10 cellular contexts compared by ENCODE assay signal in the genomic region with DNA sequence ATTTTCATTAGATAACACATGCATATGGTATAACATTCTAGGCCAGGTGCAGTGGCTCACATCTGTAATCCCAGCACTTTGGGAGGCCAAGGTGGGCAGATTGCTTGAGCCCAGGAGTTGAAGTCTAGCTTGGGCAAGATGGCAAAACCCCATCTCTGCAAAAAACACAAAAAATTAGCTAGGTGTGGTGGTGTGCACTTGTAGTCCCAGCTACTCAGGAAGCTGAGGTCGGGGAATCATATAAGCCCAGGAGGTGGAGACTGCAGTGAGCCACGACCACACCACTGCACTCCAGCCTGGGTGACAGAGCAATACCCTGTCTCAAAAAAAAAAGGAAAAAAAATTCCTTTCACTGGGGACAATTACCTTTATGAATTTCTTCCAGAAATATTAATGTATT. TPM values are rescaled to one million over a fixed set of nuclear protein-coding genes. Genes with fewer than 3 reads are reported as not detected.
DNase-seq lines count a peak whose midpoint lies in the region; ATAC-seq and TF ChIP-seq lines count a peak whose summit lies in the region.
"Not testable (repeated sequence)": the region's sequence is repeated elsewhere in the genome, so short reads cannot be mapped to it uniquely, and the experiment has no call there.
"Had no signal": no experiment of that assay in that cellular context is flagged by ENCODE, and none has a peak within 500 bp of the region (broad histone marks: within the 10 kb centered on the region; RNA-seq: fewer than 3 reads in every experiment).

No MANE protein-coding gene starts in this region.

- H3K36me3 ChIP-seq in DOHH2 (ENCODE audit: control insufficient read depth, low read length), result not testable (repeated sequence)
- H3K36me3 ChIP-seq in OCI-LY7 (ENCODE audit: insufficient read depth, low read length), result peaks cover 45% of the 10 kb centered on the region

- peaks cover 62% of the 10 kb centered on the region for H3K36me3 Mint-ChIP-seq in activated CD8-positive, alpha-beta T cell treated with anti-CD3 and anti-CD28 coated beads for 36 hours (ENCODE audit: low read depth)
- H3K36me3 Mint-ChIP-seq in activated T-helper 17 cell treated with anti-CD3 and anti-CD28 coated beads, Interleukin-2, amount 50 U/mL, for 72 hours (ENCODE audit: low read depth), result peaks cover 71% of the 10 kb centered on the region
- H3K36me3 Mint-ChIP-seq in activated naive CD8-positive, alpha-beta T cell treated with anti-CD3 and anti-CD28 coated beads, Interleukin-2, amount 50 U/mL, for 24 hours (ENCODE audit: low read depth), result peaks cover 52% of the 10 kb centered on the region
- H3K36me3 Mint-ChIP-seq in stimulated activated effector memory CD8-positive, alpha-beta T cell treated with anti-CD3 and anti-CD28 coated beads, Interleukin-12 subunit alpha, Interleukin-12 subunit beta, amount 100 ng/mL, for 72 hours, result peaks cover 66% of the 10 kb centered on the region

- ATAC-seq in activated CD8-positive, alpha-beta T cell treated with anti-CD3 and anti-CD28 coated beads for 36 hours; activated T-helper 17 cell treated with anti-CD3 and anti-CD28 coated beads, Interleukin-2, amount 50 U/mL, for 72 hours (replicated peaks); activated naive CD8-positive, alpha-beta T cell treated with anti-CD3 and anti-CD28 coated beads, Interleukin-2, amount 50 U/mL, for 24 hours; stimulated activated effector memory CD8-positive, alpha-beta T cell treated with anti-CD3 and anti-CD28 coated beads, Interleukin-12 subunit alpha, Interleukin-12 subunit beta, amount 100 ng/mL, for 72 hours: not testable (repeated sequence)

- BruUV-seq in OCI-LY7 (replicated peaks; lab: Mats Ljungman, UMichigan), result not testable (repeated sequence)

- not testable (repeated sequence) for H3K9me2 ChIP-seq in DOHH2 (replicated peaks; ENCODE audit: control insufficient read depth, low read length); OCI-LY7 (ENCODE audit: insufficient read depth, low read length)

- not testable (repeated sequence) for H3K9me3 ChIP-seq in DOHH2 (ENCODE audit: control insufficient read depth, insufficient read depth, low read length); OCI-LY7 (ENCODE audit: low read length)

- not testable (repeated sequence) for H3K27me3 ChIP-seq in DOHH2 (ENCODE audit: control insufficient read depth, low read length)

- H2AFZ ChIP-seq in OCI-LY7 (ENCODE audit: low read length), result not testable (repeated sequence)

- not testable (repeated sequence) for H3K4me3 ChIP-seq in DOHH2 (ENCODE audit: low read length)
- peak overlapping the region; percentile 43 for H3K4me3 ChIP-seq in OCI-LY7 (ENCODE audit: low read depth, low read length, poor library complexity, severe bottlenecking)

- H4K20me1 ChIP-seq in DOHH2 (ENCODE audit: control insufficient read depth, insufficient read depth, low read depth, low read length); OCI-LY7 (ENCODE audit: insufficient read depth, low read length): not testable (repeated sequence)

- not testable (repeated sequence) for H3K27ac ChIP-seq in DOHH2 (ENCODE audit: low read depth, low read length)
- H3K27ac ChIP-seq in OCI-LY7 (ENCODE audit: low read depth, low read length, poor library complexity, severe bottlenecking), result peak overlapping the region; percentile 74

- POLR2A ChIA-PET in OCI-LY7 (lab: Charles Lee), result interaction anchor here (0.6 to 2.7 kb wide), 7 partner anchors 21 to 35 kb away, joined by 3 to 23 read pairs (median 3); no protein-coding TSS in a partner anchor
- POLR2A ChIA-PET in activated CD8-positive, alpha-beta T cell treated with anti-CD3 and anti-CD28 coated beads for 36 hours (lab: Charles Lee), result interaction anchor here (0.7 to 20.8 kb wide), 6 partner anchors 8 to 35 kb away, joined by 3 to 367 read pairs (median 10); a partner anchor contains a TSS

- CTCF ChIA-PET in OCI-LY7 (lab: Charles Lee; ENCODE audit: unreplicated experiment), result interaction anchor here (0.9 kb wide), 1 partner anchor 39 kb away, joined by 3 read pairs; no protein-coding TSS in a partner anchor
- CTCF ChIA-PET in activated CD8-positive, alpha-beta T cell treated with anti-CD3 and anti-CD28 coated beads for 36 hours (lab: Charles Lee), result interaction anchor here (1.1 to 2.5 kb wide), 4 partner anchors 18 to 42 kb away, joined by 5 to 9 read pairs (median 6); no protein-coding TSS in a partner anchor

- H3K27ac Mint-ChIP-seq in activated CD8-positive, alpha-beta T cell treated with anti-CD3 and anti-CD28 coated beads for 36 hours, result peak overlapping the region; percentile 83
- peak overlapping the region; percentile 80 for H3K27ac Mint-ChIP-seq in activated T-helper 17 cell treated with anti-CD3 and anti-CD28 coated beads, Interleukin-2, amount 50 U/mL, for 72 hours
- not testable (repeated sequence) for H3K27ac Mint-ChIP-seq in activated naive CD8-positive, alpha-beta T cell treated with anti-CD3 and anti-CD28 coated beads, Interleukin-2, amount 50 U/mL, for 24 hours
- peak overlapping the region; percentile 91 for H3K27ac Mint-ChIP-seq in stimulated activated effector memory CD8-positive, alpha-beta T cell treated with anti-CD3 and anti-CD28 coated beads, Interleukin-12 subunit alpha, Interleukin-12 subunit beta, amount 100 ng/mL, for 72 hours

- not testable (repeated sequence) for H3K79me2 ChIP-seq in DOHH2 (ENCODE audit: control insufficient read depth, low read length)
- peaks cover 83% of the 10 kb centered on the region for H3K79me2 ChIP-seq in OCI-LY7 (ENCODE audit: insufficient read depth, low read depth, low read length)

- TF ChIP-seq CTCF in DOHH2 (IDR thresholded peaks at IDR 0.05; ENCODE audit: low read depth, low read length, poor library complexity, severe bottlenecking); OCI-LY7 (conservative IDR thresholded peaks at IDR 0.05; ENCODE audit: low read length); activated CD8-positive, alpha-beta T cell treated with anti-CD3 and anti-CD28 coated beads for 36 hours (IDR thresholded peaks at IDR 0.05): not testable (repeated sequence)

- peaks cover 83% of the 10 kb centered on the region for H3K4me1 Mint-ChIP-seq in activated CD8-positive, alpha-beta T cell treated with anti-CD3 and anti-CD28 coated beads for 36 hours (ENCODE audit: low read depth)
- H3K4me1 Mint-ChIP-seq in activated T-helper 17 cell treated with anti-CD3 and anti-CD28 coated beads, Interleukin-2, amount 50 U/mL, for 72 hours, result peaks cover 51% of the 10 kb centered on the region
- H3K4me1 Mint-ChIP-seq in activated naive CD8-positive, alpha-beta T cell treated with anti-CD3 and anti-CD28 coated beads, Interleukin-2, amount 50 U/mL, for 24 hours, result peaks cover 91% of the 10 kb centered on the region
- H3K4me1 Mint-ChIP-seq in stimulated activated effector memory CD8-positive, alpha-beta T cell treated with anti-CD3 and anti-CD28 coated beads, Interleukin-12 subunit alpha, Interleukin-12 subunit beta, amount 100 ng/mL, for 72 hours, result peaks cover 71% of the 10 kb centered on the region

- intact Hi-C loops in OCI-LY7 (cut with micrococcal nuclease; ENCODE audit: unreplicated experiment); activated CD8-positive, alpha-beta T cell treated with anti-CD3 and anti-CD28 coated beads for 36 hours (cut with micrococcal nuclease): not testable (repeated sequence)

- not testable (repeated sequence) for H3K9me3 Mint-ChIP-seq in activated CD8-positive, alpha-beta T cell treated with anti-CD3 and anti-CD28 coated beads for 36 hours; activated T-helper 17 cell treated with anti-CD3 and anti-CD28 coated beads, Interleukin-2, amount 50 U/mL, for 72 hours; activated naive CD8-positive, alpha-beta T cell treated with anti-CD3 and anti-CD28 coated beads, Interleukin-2, amount 50 U/mL, for 24 hours; stimulated activated effector memory CD8-positive, alpha-beta T cell treated with anti-CD3 and anti-CD28 coated beads, Interleukin-12 subunit alpha, Interleukin-12 subunit beta, amount 100 ng/mL, for 72 hours

- H3K4me1 ChIP-seq in DOHH2 (ENCODE audit: control insufficient read depth, low read length) (peaks cover 60% of the 10 kb centered on the region), OCI-LY7 (ENCODE audit: insufficient read depth, low read length, poor library complexity, severe bottlenecking) (peaks cover 72% of the 10 kb centered on the region)

- peaks cover 13% of the 10 kb centered on the region; the same call in 1 of the 2 replicates for H3F3A ChIP-seq in DOHH2 (ENCODE audit: control insufficient read depth, insufficient read depth)

- peak overlapping the region; percentile 32 for H3K4me3 Mint-ChIP-seq in activated CD8-positive, alpha-beta T cell treated with anti-CD3 and anti-CD28 coated beads for 36 hours
- peak overlapping the region; percentile 90 for H3K4me3 Mint-ChIP-seq in activated T-helper 17 cell treated with anti-CD3 and anti-CD28 coated beads, Interleukin-2, amount 50 U/mL, for 72 hours
- H3K4me3 Mint-ChIP-seq in activated naive CD8-positive, alpha-beta T cell treated with anti-CD3 and anti-CD28 coated beads, Interleukin-2, amount 50 U/mL, for 24 hours, result peak overlapping the region; percentile 17
- peak overlapping the region; percentile 63 for H3K4me3 Mint-ChIP-seq in stimulated activated effector memory CD8-positive, alpha-beta T cell treated with anti-CD3 and anti-CD28 coated beads, Interleukin-12 subunit alpha, Interleukin-12 subunit beta, amount 100 ng/mL, for 72 hours

- H3K4me2 ChIP-seq in DOHH2 (ENCODE audit: low read length) (0 out of 2 replicates have a peak overlapping the region, but pooled peaks have one; percentile 8), OCI-LY7 (ENCODE audit: low read length) (peak overlapping the region; percentile 67)

- H3K27me3 Mint-ChIP-seq in activated CD8-positive, alpha-beta T cell treated with anti-CD3 and anti-CD28 coated beads for 36 hours; activated T-helper 17 cell treated with anti-CD3 and anti-CD28 coated beads, Interleukin-2, amount 50 U/mL, for 72 hours; activated naive CD8-positive, alpha-beta T cell treated with anti-CD3 and anti-CD28 coated beads, Interleukin-2, amount 50 U/mL, for 24 hours: not testable (repeated sequence)

- not testable (repeated sequence) for DNase-seq in OCI-LY7 (ENCODE audit: low spot score); activated CD8-positive, alpha-beta T cell treated with anti-CD3 and anti-CD28 coated beads for 36 hours; activated naive CD8-positive, alpha-beta T cell treated with anti-CD3 and anti-CD28 coated beads, Interleukin-2, amount 50 U/mL, for 24 hours; stimulated activated effector memory CD8-positive, alpha-beta T cell treated with anti-CD3 and anti-CD28 coated beads, Interleukin-12 subunit alpha, Interleukin-12 subunit beta, amount 100 ng/mL, for 72 hours (ENCODE audit: low spot score in 2 of 2)
- peak; percentile 6 for DNase-seq in mesenteric fat pad (ENCODE audit: low spot score)

RNA-seq across cellular contexts. Expression of a gene that starts 16.2 kb away (rescaled TPM):
- total RNA-seq in OCI-LY7 (2014; rRNA removed; shearing (Covaris generic)), result 156 and 199 TPM in 2 replicates
- total RNA-seq in OCI-LY7 (2022), result 305 and 310 TPM in 2 replicates
- total RNA-seq in activated CD8-positive, alpha-beta T cell treated with anti-CD3 and anti-CD28 coated beads for 36 hours, result 100 to 1,000 TPM; 135 to 153 TPM
- 100 to 1,000 TPM; 182 to 219 TPM for total RNA-seq in activated T-helper 17 cell treated with anti-CD3 and anti-CD28 coated beads, Interleukin-2, amount 50 U/mL, for 72 hours
- 63.9 TPM for total RNA-seq in mesenteric fat pad

RNA-seq across cellular contexts. Expression of a gene that starts 43.8 kb away (rescaled TPM):
- 0.54 and 0.67 TPM in 2 replicates for total RNA-seq in OCI-LY7 (2014; rRNA removed; shearing (Covaris generic))
- total RNA-seq in OCI-LY7 (2022) (0.41 and 0.65 TPM in 2 replicates), mesenteric fat pad (6.4 TPM)
- not detected for total RNA-seq in activated CD8-positive, alpha-beta T cell treated with anti-CD3 and anti-CD28 coated beads for 36 hours
- total RNA-seq in activated T-helper 17 cell treated with anti-CD3 and anti-CD28 coated beads, Interleukin-2, amount 50 U/mL, for 72 hours, result not detected
- total RNA-seq: H1, IMR-90, PC-3 had no signal

Comparison
In these comparisons a context has a peak if more than half of its experiments do, and no peak if none do; other contexts are left out.
1. H3K4me3 Mint-ChIP-seq: peak in every context shown above with its lines; median percentile 90 in activated T-helper 17 cell treated with anti-CD3 and anti-CD28 coated beads, Interleukin-2, amount 50 U/mL, for 72 hours; 63 in stimulated activated effector memory CD8-positive, alpha-beta T cell treated with anti-CD3 and anti-CD28 coated beads, Interleukin-12 subunit alpha, Interleukin-12 subunit beta, amount 100 ng/mL, for 72 hours; 32 in activated CD8-positive, alpha-beta T cell treated with anti-CD3 and anti-CD28 coated beads for 36 hours; 17 in activated naive CD8-positive, alpha-beta T cell treated with anti-CD3 and anti-CD28 coated beads, Interleukin-2, amount 50 U/mL, for 24 hours.